1 cellular context compared by ENCODE assay signal in the genomic region with DNA sequence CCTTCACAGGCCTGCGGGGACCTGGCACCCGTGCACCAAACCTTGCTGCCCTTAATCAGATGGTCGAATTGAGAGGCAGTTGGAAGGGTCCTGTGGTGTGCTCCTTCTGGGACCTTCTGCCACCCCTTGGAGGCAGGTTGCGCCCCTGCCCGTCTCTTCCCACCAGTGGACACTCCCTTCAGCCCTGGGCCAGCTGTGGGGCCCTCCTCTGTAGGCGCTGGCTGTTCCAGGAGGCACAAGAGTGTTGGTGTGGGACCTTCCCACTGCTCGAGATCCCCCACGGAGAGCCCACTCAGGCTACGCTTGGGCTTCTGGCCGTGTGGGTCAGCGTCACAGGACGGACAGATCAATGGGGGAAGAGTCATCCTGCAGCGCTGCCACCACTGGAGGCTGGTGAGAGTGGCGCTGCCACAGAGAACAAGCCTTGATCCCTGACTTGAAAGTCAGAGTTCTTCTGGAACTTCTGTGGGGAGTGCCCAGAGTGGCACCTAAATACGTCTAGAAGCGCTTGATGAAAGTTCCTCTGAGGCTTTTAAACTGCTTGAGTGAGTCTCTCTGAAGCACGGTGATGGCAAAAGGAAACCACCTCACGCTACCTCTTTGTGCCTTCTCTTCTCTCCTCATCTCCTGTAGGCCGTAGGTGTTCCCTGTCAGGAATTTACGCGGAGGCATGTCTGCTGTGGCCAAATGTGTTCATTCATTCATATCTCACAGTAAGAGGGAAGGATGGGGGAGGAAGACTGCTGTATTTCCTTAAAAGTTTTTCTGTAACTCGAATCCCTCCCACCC.
TF ChIP-seq lines count a peak whose summit lies in the region.

No MANE protein-coding gene starts in this region.

TF ChIP-seq in IMR-90, 13 proteins besides CTCF, POLR2A, EP300 and RAD21:
- TF ChIP-seq RFX5 (IDR thresholded peaks at IDR 0.05; ENCODE audit: low read depth, low read length) (no peak), MAZ (IDR thresholded peaks at IDR 0.05; ENCODE audit: borderline replicate concordance, low read depth, low read length) (no peak), NFE2L2 (IDR thresholded peaks at IDR 0.05; ENCODE audit: low read depth, low read length) (no peak), FOS (IDR thresholded peaks at IDR 0.05; ENCODE audit: low read depth, low read length) (no peak), RCOR1 (IDR thresholded peaks at IDR 0.05; ENCODE audit: insufficient replicate concordance, low read length) (no peak), CEBPB (IDR thresholded peaks at IDR 0.05; ENCODE audit: low read depth, low read length) (no peak), BHLHE40 (IDR thresholded peaks at IDR 0.05; ENCODE audit: low read depth, low read length) (no peak)
- TF ChIP-seq, protein P1, sequence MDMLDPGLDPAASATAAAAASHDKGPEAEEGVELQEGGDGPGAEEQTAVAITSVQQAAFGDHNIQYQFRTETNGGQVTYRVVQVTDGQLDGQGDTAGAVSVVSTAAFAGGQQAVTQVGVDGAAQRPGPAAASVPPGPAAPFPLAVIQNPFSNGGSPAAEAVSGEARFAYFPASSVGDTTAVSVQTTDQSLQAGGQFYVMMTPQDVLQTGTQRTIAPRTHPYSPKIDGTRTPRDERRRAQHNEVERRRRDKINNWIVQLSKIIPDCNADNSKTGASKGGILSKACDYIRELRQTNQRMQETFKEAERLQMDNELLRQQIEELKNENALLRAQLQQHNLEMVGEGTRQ (IDR thresholded peaks at IDR 0.05; ENCODE audit: low read depth, low read length) = no peak
